13 cellular contexts compared by ENCODE assay signal in genomic region chr1:158283965-158284364, GRCh38. TPM values are rescaled to one million over a fixed set of nuclear protein-coding genes. Genes with fewer than 3 reads are reported as not detected.
DNase-seq lines count a peak whose midpoint lies in the region; ATAC-seq, FAIRE-seq and TF ChIP-seq lines count a peak whose summit lies in the region.
"Had no signal": no experiment of that assay in that cellular context is flagged by ENCODE, and none has a peak within 500 bp of the region (broad histone marks: within the 10 kb centered on the region; RNA-seq: fewer than 3 reads in every experiment).

No MANE protein-coding gene starts in this region.

- TF ChIP-seq CTCF in NB4 (IDR thresholded peaks at IDR 0.05; ENCODE audit: low read depth, low read length) (no peak), upper lobe of right lung (IDR thresholded peaks at IDR 0.05) (no peak)

- H3K4me3 ChIP-seq in NB4 (ENCODE audit: low read depth, low read length), result no peak overlapping the region
- H3K4me3 ChIP-seq in upper lobe of right lung, result no peak overlapping the region
- H3K4me3 ChIP-seq: SJSA1 had no signal

- no peaks in the 10 kb centered on the region for H3K9me3 ChIP-seq in upper lobe of right lung
- H3K9me3 ChIP-seq: SJSA1 had no signal

- no peak for DNase-seq in activated naive CD8-positive, alpha-beta T cell treated with anti-CD3 and anti-CD28 coated beads, Interleukin-2, amount 50 U/mL, for 24 hours
- DNase-seq in activated naive CD8-positive, alpha-beta T cell treated with anti-CD3 and anti-CD28 coated beads for 36 hours, result no peak
- DNase-seq in NB4 (ENCODE audit: low read depth) (peak; percentile 77), upper lobe of right lung (no peak), substantia nigra (lab: John Stamatoyannopoulos, UW) (no peak), urothelium cell line (ENCODE audit: low spot score) (no peak), COR-L47 (lab: John Stamatoyannopoulos, UW) (no peak)
- DNase-seq: activated T-cell treated with anti-CD3 and anti-CD28 coated beads, Interleukin-2, amount 50 U/mL, for 4 hours; NCI-H1048 had no signal

- H3K4me1 ChIP-seq in upper lobe of right lung, result no peaks in the 10 kb centered on the region
- H3K4me1 ChIP-seq: SJSA1 had no signal

- H3K27ac ChIP-seq in upper lobe of right lung (no peak overlapping the region), substantia nigra (ENCODE audit: low read depth, low read length, poor library complexity, severe bottlenecking) (no peak overlapping the region)
- H3K27ac ChIP-seq: SJSA1 had no signal

- peaks cover 3% of the 10 kb centered on the region for H3K36me3 Mint-ChIP-seq in activated naive CD8-positive, alpha-beta T cell treated with anti-CD3 and anti-CD28 coated beads, Interleukin-2, amount 50 U/mL, for 24 hours (ENCODE audit: low read depth)
- peaks cover 8% of the 10 kb centered on the region for H3K36me3 Mint-ChIP-seq in activated naive CD8-positive, alpha-beta T cell treated with anti-CD3 and anti-CD28 coated beads for 36 hours

- H3K9me3 Mint-ChIP-seq in activated naive CD8-positive, alpha-beta T cell treated with anti-CD3 and anti-CD28 coated beads, Interleukin-2, amount 50 U/mL, for 24 hours, result peaks cover 13% of the 10 kb centered on the region
- peaks cover 9% of the 10 kb centered on the region for H3K9me3 Mint-ChIP-seq in activated naive CD8-positive, alpha-beta T cell treated with anti-CD3 and anti-CD28 coated beads for 36 hours

- peaks cover 46% of the 10 kb centered on the region for H3K4me1 Mint-ChIP-seq in activated naive CD8-positive, alpha-beta T cell treated with anti-CD3 and anti-CD28 coated beads, Interleukin-2, amount 50 U/mL, for 24 hours
- peaks cover 17% of the 10 kb centered on the region for H3K4me1 Mint-ChIP-seq in activated naive CD8-positive, alpha-beta T cell treated with anti-CD3 and anti-CD28 coated beads for 36 hours

- intact Hi-C loops in upper lobe of right lung (cut with DNase I), result no loop called here

- no peaks in the 10 kb centered on the region for H3K36me3 ChIP-seq in upper lobe of right lung
- H3K36me3 ChIP-seq: SJSA1 had no signal

- TF ChIP-seq POLR2A in NB4 (IDR thresholded peaks at IDR 0.05; ENCODE audit: extremely low read depth, insufficient read length), result no peak

- H3K27me3 Mint-ChIP-seq in activated naive CD8-positive, alpha-beta T cell treated with anti-CD3 and anti-CD28 coated beads, Interleukin-2, amount 50 U/mL, for 24 hours, result peaks cover 13% of the 10 kb centered on the region
- peaks cover 35% of the 10 kb centered on the region for H3K27me3 Mint-ChIP-seq in activated naive CD8-positive, alpha-beta T cell treated with anti-CD3 and anti-CD28 coated beads for 36 hours

- peak; percentile 61 for ATAC-seq in activated naive CD8-positive, alpha-beta T cell treated with anti-CD3 and anti-CD28 coated beads, Interleukin-2, amount 50 U/mL, for 24 hours
- ATAC-seq in HG02885 (IDR thresholded peaks at IDR 0.05; ENCODE audit: poor library complexity, unreplicated experiment), result peak; percentile 52
- ATAC-seq in upper lobe of right lung, result peak; percentile 34

- no peak overlapping the region for H3K4me3 Mint-ChIP-seq in activated naive CD8-positive, alpha-beta T cell treated with anti-CD3 and anti-CD28 coated beads, Interleukin-2, amount 50 U/mL, for 24 hours
- no peak overlapping the region for H3K4me3 Mint-ChIP-seq in activated naive CD8-positive, alpha-beta T cell treated with anti-CD3 and anti-CD28 coated beads for 36 hours
- H3K4me3 Mint-ChIP-seq: activated T-cell treated with anti-CD3 and anti-CD28 coated beads, Interleukin-2, amount 50 U/mL, for 4 hours had no signal

- FAIRE-seq in urothelium cell line (lab: Jason Lieb, UNC), result no peak

- H3K27me3 ChIP-seq in upper lobe of right lung, result no peaks in the 10 kb centered on the region
- H3K27me3 ChIP-seq: SJSA1 had no signal

- peak overlapping the region; percentile 58 for H3K27ac Mint-ChIP-seq in activated naive CD8-positive, alpha-beta T cell treated with anti-CD3 and anti-CD28 coated beads, Interleukin-2, amount 50 U/mL, for 24 hours
- H3K27ac Mint-ChIP-seq in activated naive CD8-positive, alpha-beta T cell treated with anti-CD3 and anti-CD28 coated beads for 36 hours, result no peak overlapping the region

RNA-seq across cellular contexts. Expression of gene CD1C, which starts 5.8 kb away (rescaled TPM):
- total RNA-seq in activated naive CD8-positive, alpha-beta T cell treated with anti-CD3 and anti-CD28 coated beads for 36 hours, result under 1 TPM; 0.24 to 0.29 TPM
- total RNA-seq in upper lobe of right lung, result 6.7 TPM
- total RNA-seq: SJSA1, temporal lobe had no signal

RNA-seq across cellular contexts. Expression of gene CD1A, which starts 29.7 kb away (rescaled TPM):
- under 1 TPM; 0.40 to 0.60 TPM for total RNA-seq in activated naive CD8-positive, alpha-beta T cell treated with anti-CD3 and anti-CD28 coated beads for 36 hours
- 1.5 TPM for total RNA-seq in upper lobe of right lung
- total RNA-seq: activated T-cell treated with anti-CD3 and anti-CD28 coated beads, Interleukin-2, amount 50 U/mL, for 4 hours; SJSA1; temporal lobe had no signal

RNA-seq across cellular contexts. Expression of gene CD1B, which starts 47.4 kb away (rescaled TPM):
- total RNA-seq in activated naive CD8-positive, alpha-beta T cell treated with anti-CD3 and anti-CD28 coated beads for 36 hours, result not detected
- 0.61 TPM for total RNA-seq in upper lobe of right lung
- total RNA-seq: activated T-cell treated with anti-CD3 and anti-CD28 coated beads, Interleukin-2, amount 50 U/mL, for 4 hours; SJSA1; skeletal muscle tissue; temporal lobe had no signal
